In genomic region chr22:24247564-24248344, GRCh38 we compare ENCODE assay signal across 8 cellular contexts. TPM values are rescaled to one million over a fixed set of nuclear protein-coding genes. Genes with fewer than 3 reads are reported as not detected.
A peak's percentile ranks its signal among the peaks of the same experiment; 100 is the strongest.
DNase-seq lines count a peak whose midpoint lies in the region; ATAC-seq and TF ChIP-seq lines count a peak whose summit lies in the region.

No MANE protein-coding gene starts in this region.

- H3K4me1 Mint-ChIP-seq in activated CD4-positive, alpha-beta T cell treated with anti-CD3 and anti-CD28 coated beads, Interleukin-2, amount 10 ng/mL, durations not matched to agents 7 days and 5 days, result peaks cover 19% of the 10 kb centered on the region
- peaks cover 11 to 13% of the 10 kb centered on the region in 2 donors for H3K4me1 Mint-ChIP-seq in effector memory CD8-positive, alpha-beta T cell (ENCODE audit: low read depth in 2 of 2)
- peaks cover 10% of the 10 kb centered on the region for H3K4me1 Mint-ChIP-seq in memory B cell

- H3K27ac Mint-ChIP-seq in activated CD4-positive, alpha-beta T cell treated with anti-CD3 and anti-CD28 coated beads, Interleukin-2, amount 10 ng/mL, durations not matched to agents 7 days and 5 days, result peak overlapping the region; percentile 31
- peak overlapping the region in 1 of 2 donors; percentile 8 for H3K27ac Mint-ChIP-seq in effector memory CD8-positive, alpha-beta T cell
- H3K27ac Mint-ChIP-seq in memory B cell, result no peak overlapping the region

- H3K27ac ChIP-seq in A673 (ENCODE audit: low read depth, low read length, poor library complexity, severe bottlenecking), result no peak overlapping the region

- intact Hi-C loops in A673 (cut with micrococcal nuclease; ENCODE audit: unreplicated experiment), result loop anchor here (5.0 kb wide), 1 partner anchor 290 kb away; no protein-coding TSS in a partner anchor

- CTCF ChIA-PET in A673 (lab: Charles Lee), result interaction anchor here (0.5 to 1.0 kb wide), 4 partner anchors 17 to 292 kb away, joined by 3 to 6 read pairs (median 4); no protein-coding TSS in a partner anchor
- CTCF ChIA-PET in activated CD4-positive, alpha-beta T cell treated with anti-CD3 and anti-CD28 coated beads, Interleukin-2, amount 10 ng/mL, durations not matched to agents 7 days and 5 days (lab: Charles Lee), result interaction anchor here (0.6 to 1.2 kb wide), 5 partner anchors 16 to 292 kb away, joined by 3 to 7 read pairs (median 4); no protein-coding TSS in a partner anchor

- peak; percentile 72 for TF ChIP-seq CTCF in A673 (conservative IDR thresholded peaks at IDR 0.05; ENCODE audit: low read depth, low read length)
- TF ChIP-seq CTCF in GM12865 (IDR thresholded peaks at IDR 0.05; ENCODE audit: insufficient read depth, low read depth, low read length, missing control alignments), result peak; percentile 69

- POLR2A ChIA-PET in A673 (lab: Charles Lee; ENCODE audit: low non-redundant PET), result no interaction called here
- POLR2A ChIA-PET in activated CD4-positive, alpha-beta T cell treated with anti-CD3 and anti-CD28 coated beads, Interleukin-2, amount 10 ng/mL, durations not matched to agents 7 days and 5 days (lab: Charles Lee), result no interaction called here

- no peak overlapping the region for H3K4me3 ChIP-seq in A673 (ENCODE audit: low read depth, low read length, poor library complexity, severe bottlenecking)
- no peak overlapping the region for H3K4me3 ChIP-seq in GM12865 (ENCODE audit: low read depth, low read length)

- no peaks in the 10 kb centered on the region for H3K27me3 Mint-ChIP-seq in activated CD4-positive, alpha-beta T cell treated with anti-CD3 and anti-CD28 coated beads, Interleukin-2, amount 10 ng/mL, durations not matched to agents 7 days and 5 days
- H3K27me3 Mint-ChIP-seq in effector memory CD8-positive, alpha-beta T cell, result no peaks in the 10 kb centered on the region
- H3K27me3 Mint-ChIP-seq in memory B cell, result peaks cover 2% of the 10 kb centered on the region

- no peaks in the 10 kb centered on the region for H3K27me3 ChIP-seq in A673 (replicated peaks; ENCODE audit: insufficient read depth, low read depth, low read length, poor library complexity)

- DNase-seq in A673 (ENCODE audit: low spot score), result peak; percentile 66
- DNase-seq in GM12865 (ENCODE audit: low read depth), result peak; percentile 56
- DNase-seq in NCI-H226, result peak; percentile 75
- peak; percentile 51 for DNase-seq in activated CD4-positive, alpha-beta T cell treated with anti-CD3 and anti-CD28 coated beads, Interleukin-2, amount 10 ng/mL, durations not matched to agents 7 days and 5 days
- peak; percentile 32 to 37 (median 36) for DNase-seq in effector memory CD8-positive, alpha-beta T cell
- DNase-seq in memory B cell (ENCODE audit: low spot score in 2 of 2), result no peak
- DNase-seq in stimulated activated CD8-positive, alpha-beta memory T cell treated with anti-CD3 and anti-CD28 coated beads, Interleukin-4, amount 100 ng/mL, for 24 hours (ENCODE audit: low read depth), result peak; percentile 26

- ATAC-seq in effector memory CD8-positive, alpha-beta T cell (replicated peaks), result peak; percentile 66
- peak; percentile 64 for ATAC-seq in memory B cell (ENCODE audit: low read depth)
- ATAC-seq in GM21619 (IDR thresholded peaks at IDR 0.05; ENCODE audit: unreplicated experiment), result no peak

- no peaks in the 10 kb centered on the region for H3K36me3 ChIP-seq in A673 (ENCODE audit: insufficient read depth, low read length, poor library complexity, severe bottlenecking)

- H3K9me3 ChIP-seq in A673 (ENCODE audit: low read depth, low read length, poor library complexity, severe bottlenecking), result no peaks in the 10 kb centered on the region

- BruUV-seq in A673 (replicated peaks; lab: Mats Ljungman, UMichigan), result no TSS peak

- H3K4me3 Mint-ChIP-seq in activated CD4-positive, alpha-beta T cell treated with anti-CD3 and anti-CD28 coated beads, Interleukin-2, amount 10 ng/mL, durations not matched to agents 7 days and 5 days, result no peak overlapping the region
- H3K4me3 Mint-ChIP-seq in effector memory CD8-positive, alpha-beta T cell, result no peak overlapping the region
- H3K4me3 Mint-ChIP-seq in memory B cell, result no peak overlapping the region

- no peaks in the 10 kb centered on the region for H3K9me3 Mint-ChIP-seq in activated CD4-positive, alpha-beta T cell treated with anti-CD3 and anti-CD28 coated beads, Interleukin-2, amount 10 ng/mL, durations not matched to agents 7 days and 5 days
- H3K9me3 Mint-ChIP-seq in effector memory CD8-positive, alpha-beta T cell, result no peaks in the 10 kb centered on the region
- no peaks in the 10 kb centered on the region for H3K9me3 Mint-ChIP-seq in memory B cell

- peaks cover 11% of the 10 kb centered on the region for H3K4me1 ChIP-seq in A673 (ENCODE audit: insufficient read depth, low read length, poor library complexity, severe bottlenecking)

- H3K36me3 Mint-ChIP-seq in activated CD4-positive, alpha-beta T cell treated with anti-CD3 and anti-CD28 coated beads, Interleukin-2, amount 10 ng/mL, durations not matched to agents 7 days and 5 days (ENCODE audit: low read depth), result no peaks in the 10 kb centered on the region
- no peaks in the 10 kb centered on the region for H3K36me3 Mint-ChIP-seq in effector memory CD8-positive, alpha-beta T cell (ENCODE audit: insufficient read depth)
- no peaks in the 10 kb centered on the region for H3K36me3 Mint-ChIP-seq in memory B cell

RNA-seq across cellular contexts. Expression of gene GGT5, which starts 2.9 kb away (rescaled TPM):
- total RNA-seq in A673 (2021), result not detected in 2 replicates
- total RNA-seq in activated CD4-positive, alpha-beta T cell treated with anti-CD3 and anti-CD28 coated beads, Interleukin-2, amount 10 ng/mL, durations not matched to agents 7 days and 5 days, result under 1 TPM; 0.10 to 0.35 TPM

RNA-seq across cellular contexts. Expression of gene SPECC1L, which starts 22.9 kb away (rescaled TPM):
- 55.6 and 56.7 TPM in 2 replicates for total RNA-seq in A673 (2021)
- total RNA-seq in activated CD4-positive, alpha-beta T cell treated with anti-CD3 and anti-CD28 coated beads, Interleukin-2, amount 10 ng/mL, durations not matched to agents 7 days and 5 days, result 10 to 100 TPM; 53.1 to 59.5 TPM

Comparison
In these comparisons a context has a peak if more than half of its experiments do, and no peak if none do; other contexts are left out.
1. DNase-seq: peak in A673 (single experiment), GM12865 (single experiment), NCI-H226 (single experiment), activated CD4-positive, alpha-beta T cell treated with anti-CD3 and anti-CD28 coated beads, Interleukin-2, amount 10 ng/mL, durations not matched to agents 7 days and 5 days (single experiment), effector memory CD8-positive, alpha-beta T cell (3 of 3) and stimulated activated CD8-positive, alpha-beta memory T cell treated with anti-CD3 and anti-CD28 coated beads, Interleukin-4, amount 100 ng/mL, for 24 hours (single experiment); none in memory B cell (0 of 2).